In genomic region chr13:110521946-110522345, GRCh38 we compare ENCODE assay signal across 12 cellular contexts. TPM values are rescaled to one million over a fixed set of nuclear protein-coding genes. Genes with fewer than 3 reads are reported as not detected.
A peak's percentile ranks its signal among the peaks of the same experiment; 100 is the strongest.
DNase-seq lines count a peak whose midpoint lies in the region; ATAC-seq and TF ChIP-seq lines count a peak whose summit lies in the region.
"Had no signal": no experiment of that assay in that cellular context is flagged by ENCODE, and none has a peak within 500 bp of the region (broad histone marks: within the 10 kb centered on the region; RNA-seq: fewer than 3 reads in every experiment).

No MANE protein-coding gene starts in this region.

- TF ChIP-seq EP300 in esophagus muscularis mucosa (IDR thresholded peaks at IDR 0.05), result no peak

- H3K4me3 ChIP-seq in esophagus muscularis mucosa (no peak overlapping the region), thoracic aorta (no peak overlapping the region), Karpas-422 (ENCODE audit: low read length) (no peak overlapping the region)
- H3K4me3 ChIP-seq: skin epidermis had no signal

- H3K4me1 ChIP-seq in esophagus muscularis mucosa (peaks cover 49 to 73% (median 59%) of the 10 kb centered on the region in 4 donors), thoracic aorta (ENCODE audit: control insufficient read depth in 1 of 2, low read depth in 2 of 2) (peaks cover 57 to 98% of the 10 kb centered on the region in 2 donors), Karpas-422 (ENCODE audit: low read length) (no peaks in the 10 kb centered on the region)

- H3K9ac ChIP-seq in Karpas-422 (ENCODE audit: low read length), result no peak overlapping the region

- H3K4me2 ChIP-seq in Karpas-422 (ENCODE audit: low read depth, low read length, poor library complexity, severe bottlenecking), result no peak overlapping the region

- in situ Hi-C loops in GM13976 (cut with MboI; ENCODE audit: low sequenced_read_pairs, unreplicated experiment), result no loop called here

- DNase-seq in NOMO-1 (lab: John Stamatoyannopoulos, UW; ENCODE audit: unreplicated experiment in 2 of 2) (peak; percentile 84 to 90), esophagus muscularis mucosa (ENCODE audit: extremely low spot score) (no peak), thoracic aorta (ENCODE audit: low spot score) (no peak), D341Med (ENCODE audit: low spot score) (no peak), Karpas-422 (no peak), GM13976 (ENCODE audit: low spot score) (no peak), DMS53 treated with DMSO at 0.1 percent for 48 hours (lab: John Stamatoyannopoulos, UW; ENCODE audit: unreplicated experiment) (no peak)
- DNase-seq: activated CD8-positive, alpha-beta memory T cell treated with anti-CD3 and anti-CD28 coated beads, Interleukin-2, amount 50 U/mL, for 48 hours; anterior cingulate cortex; NCI-H2029 treated with DMSO at 0.1 percent for 48 hours had no signal

- peak; percentile 48 for ATAC-seq in GM21447 (IDR thresholded peaks at IDR 0.05; ENCODE audit: unreplicated experiment)
- ATAC-seq in thoracic aorta (ENCODE audit: insufficient number of reproducible peaks, low FRiP score, low read depth), result no peak

- no peaks in the 10 kb centered on the region for H4K20me1 ChIP-seq in Karpas-422 (ENCODE audit: insufficient read depth, low read depth, low read length)

- H3K27me3 ChIP-seq in esophagus muscularis mucosa, result no peaks in the 10 kb centered on the region
- no peaks in the 10 kb centered on the region for H3K27me3 ChIP-seq in thoracic aorta (replicated peaks; ENCODE audit: insufficient read depth)
- H3K27me3 ChIP-seq in Karpas-422 (ENCODE audit: low read length), result no peaks in the 10 kb centered on the region

- TF ChIP-seq CTCF in esophagus muscularis mucosa (IDR thresholded peaks at IDR 0.05), result no peak
- TF ChIP-seq CTCF in thoracic aorta (IDR thresholded peaks at IDR 0.05), result no peak
- no peak for TF ChIP-seq CTCF in GM13976 (IDR thresholded peaks at IDR 0.05; ENCODE audit: borderline replicate concordance, control extremely low read depth, extremely low read depth, insufficient read depth, missing control alignments)

- intact Hi-C loops in esophagus muscularis mucosa (cut with DNase I), result no loop called here

- H3K27ac ChIP-seq in esophagus muscularis mucosa (replicated peaks in 1 of 4) (peak overlapping the region in 3 of 4 donors; percentile 69 to 73 (median 72)), thoracic aorta (peak overlapping the region; percentile 84 to 88), Karpas-422 (ENCODE audit: low read length) (no peak overlapping the region)

- no peak for TF ChIP-seq POLR2A in esophagus muscularis mucosa (IDR thresholded peaks at IDR 0.05; ENCODE audit: low read depth)

- H3K9me3 ChIP-seq in esophagus muscularis mucosa (no peaks in the 10 kb centered on the region), thoracic aorta (no peaks in the 10 kb centered on the region), Karpas-422 (ENCODE audit: low read length) (no peaks in the 10 kb centered on the region)

- H3K9me2 ChIP-seq in Karpas-422 (replicated peaks; ENCODE audit: insufficient read depth, low read length), result no peaks in the 10 kb centered on the region

- H3K36me3 ChIP-seq in esophagus muscularis mucosa, result peaks cover 0 to 25% (median 7%) of the 10 kb centered on the region in 4 donors
- no peaks in the 10 kb centered on the region for H3K36me3 ChIP-seq in thoracic aorta
- H3K36me3 ChIP-seq in Karpas-422 (ENCODE audit: insufficient read depth, low read length), result no peaks in the 10 kb centered on the region

- WGBS in esophagus muscularis mucosa, result 89% methylated on average over 7 of the region's 7 CpGs

- H2AFZ ChIP-seq in Karpas-422 (ENCODE audit: low read length), result no peak overlapping the region

- H3K79me2 ChIP-seq in Karpas-422 (ENCODE audit: low read length), result no peaks in the 10 kb centered on the region

RNA-seq across cellular contexts. Expression of gene RAB20, which starts 39.6 kb away (rescaled TPM):
- total RNA-seq in esophagus muscularis mucosa (10 to 100 TPM; 10.9 to 40.6 (median 15.4) TPM), thoracic aorta (10 to 100 TPM; 22.6 to 34.5 TPM)
- total RNA-seq in Karpas-422 (2014; rRNA removed; shearing (Covaris generic); ENCODE audit: low replicate concordance), result 0.79 TPM in 1 of 2 replicates, not detected in the other

Comparison
In these comparisons a context has a peak if more than half of its experiments do, and no peak if none do; other contexts are left out.
1. DNase-seq: peak in NOMO-1 (2 of 2); none in esophagus muscularis mucosa (single experiment), thoracic aorta (single experiment), D341Med (single experiment), Karpas-422 (single experiment), GM13976 (single experiment) and DMS53 treated with DMSO at 0.1 percent for 48 hours (single experiment).